In the genomic region with DNA sequence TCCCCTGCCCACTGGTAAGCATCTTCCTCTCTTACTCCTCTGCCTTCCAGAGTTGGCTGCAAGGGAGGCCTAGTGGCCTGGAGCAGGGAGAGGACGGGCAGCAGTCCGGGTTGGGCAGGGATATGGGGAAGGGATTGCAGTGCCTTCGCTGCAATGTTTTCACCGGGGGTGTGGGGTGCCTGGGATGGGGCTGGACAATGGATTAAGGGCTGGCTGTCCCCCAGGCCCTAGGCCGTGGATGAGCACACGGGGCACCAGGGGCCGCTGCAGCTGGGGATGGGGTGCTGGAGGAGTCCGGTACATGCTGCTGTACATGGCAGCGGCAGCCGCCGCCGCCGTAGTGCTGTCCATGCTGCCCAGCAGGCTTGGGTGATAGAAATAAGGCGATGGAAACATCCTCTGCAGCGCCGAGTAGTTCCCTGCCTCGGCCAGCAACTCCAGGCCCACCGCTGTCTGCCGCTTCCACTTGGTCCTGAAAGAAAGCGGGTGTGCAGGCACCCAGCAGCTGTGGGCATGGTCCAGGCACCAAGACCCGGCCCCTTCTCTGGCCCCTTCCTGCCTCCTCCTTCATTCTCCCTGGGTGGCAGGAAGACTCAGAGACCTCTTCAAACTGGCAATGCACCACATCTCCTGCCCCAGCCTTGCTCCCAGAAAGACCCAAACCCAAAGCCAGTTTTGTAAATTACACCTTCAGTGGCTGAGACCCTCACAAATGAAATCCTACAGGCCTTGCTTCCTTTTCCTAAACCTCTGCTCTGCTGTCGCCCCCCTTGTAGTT, we compare ENCODE assay signal across 1 cellular context.
TF ChIP-seq lines count a peak whose summit lies in the region.

No MANE protein-coding gene starts in this region.

TF ChIP-seq in GM12878, 131 proteins besides CTCF, POLR2A, EP300 and RAD21 (continued from another document):
- TF ChIP-seq, protein P1, sequence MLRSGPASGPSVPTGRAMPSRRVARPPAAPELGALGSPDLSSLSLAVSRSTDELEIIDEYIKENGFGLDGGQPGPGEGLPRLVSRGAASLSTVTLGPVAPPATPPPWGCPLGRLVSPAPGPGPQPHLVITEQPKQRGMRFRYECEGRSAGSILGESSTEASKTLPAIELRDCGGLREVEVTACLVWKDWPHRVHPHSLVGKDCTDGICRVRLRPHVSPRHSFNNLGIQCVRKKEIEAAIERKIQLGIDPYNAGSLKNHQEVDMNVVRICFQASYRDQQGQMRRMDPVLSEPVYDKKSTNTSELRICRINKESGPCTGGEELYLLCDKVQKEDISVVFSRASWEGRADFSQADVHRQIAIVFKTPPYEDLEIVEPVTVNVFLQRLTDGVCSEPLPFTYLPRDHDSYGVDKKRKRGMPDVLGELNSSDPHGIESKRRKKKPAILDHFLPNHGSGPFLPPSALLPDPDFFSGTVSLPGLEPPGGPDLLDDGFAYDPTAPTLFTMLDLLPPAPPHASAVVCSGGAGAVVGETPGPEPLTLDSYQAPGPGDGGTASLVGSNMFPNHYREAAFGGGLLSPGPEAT (IDR thresholded peaks at IDR 0.05; ENCODE audit: low read depth) = no peak
- no peak for TF ChIP-seq BRCA1 (IDR thresholded peaks at IDR 0.05; ENCODE audit: low read depth, low read length)
